Comparison of ENCODE assay signal across 22 cellular contexts in the genomic region with DNA sequence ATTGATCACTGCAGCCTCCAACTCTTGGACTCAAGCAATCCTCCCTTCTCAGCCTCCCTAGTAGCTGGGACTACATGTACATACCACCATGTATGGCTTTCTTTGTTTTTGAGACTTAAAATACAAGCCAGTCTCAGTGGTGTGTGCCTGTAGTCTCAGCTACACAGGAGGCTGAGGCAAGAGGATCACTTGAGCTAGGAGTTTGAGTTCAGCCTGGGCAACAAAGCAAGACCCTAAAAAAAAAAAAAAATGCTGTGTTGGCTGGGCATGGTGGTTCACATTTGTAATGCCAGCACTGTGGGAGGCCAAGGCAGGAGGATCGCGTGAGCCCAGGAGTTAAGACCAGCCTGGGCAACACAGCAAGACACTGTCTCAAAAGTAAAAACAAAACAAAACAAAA. TPM values are rescaled to one million over a fixed set of nuclear protein-coding genes. Genes with fewer than 3 reads are reported as not detected.
DNase-seq lines count a peak whose midpoint lies in the region; ATAC-seq, FAIRE-seq and TF ChIP-seq lines count a peak whose summit lies in the region.
"Had no signal": no experiment of that assay in that cellular context is flagged by ENCODE, and none has a peak within 500 bp of the region (broad histone marks: within the 10 kb centered on the region; RNA-seq: fewer than 3 reads in every experiment).

No MANE protein-coding gene starts in this region.

- no CpG with 5 or more reads among the region's 2 CpGs for WGBS in neuronal stem cell (ENCODE audit: extremely low coverage in 2 of 2, insufficient read length in 2 of 2, insufficient replicate concordance in 1 of 2), 2 donors

- no peak overlapping the region for H2AK5ac ChIP-seq in neuronal stem cell (ENCODE audit: low read depth, low read length)

- no peak overlapping the region for H3K4me3 Mint-ChIP-seq in activated T-cell treated with anti-CD3 and anti-CD28 coated beads, Interleukin-2, amount 50 U/mL, for 24 hours
- no peak overlapping the region for H3K4me3 Mint-ChIP-seq in activated T-cell treated with anti-CD3 and anti-CD28 coated beads, Interleukin-2, amount 50 U/mL, for 72 hours
- no peak overlapping the region for H3K4me3 Mint-ChIP-seq in WTC11
- H3K4me3 Mint-ChIP-seq in effector memory CD8-positive, alpha-beta T cell = no peak overlapping the region
- H3K4me3 Mint-ChIP-seq: CD14-positive monocyte; CD4-positive, alpha-beta memory T cell; GM23338 had no signal

- no peak for ATAC-seq in activated T-cell treated with anti-CD3 and anti-CD28 coated beads, Interleukin-2, amount 50 U/mL, for 72 hours (replicated peaks in 1 of 2)
- ATAC-seq in WTC11 (no peak), HG03378 (IDR thresholded peaks at IDR 0.05; ENCODE audit: unreplicated experiment) (no peak)
- no peak for ATAC-seq in effector memory CD8-positive, alpha-beta T cell (replicated peaks)
- ATAC-seq: A549, GM23338, HCT116 had no signal

- H3K4me3 ChIP-seq in neuronal stem cell (ENCODE audit: low read length in 2 of 2) (no peak overlapping the region), vagina (no peak overlapping the region)
- H3K4me3 ChIP-seq: A549, BLaER1, GM23338 had no signal

- CTCF ChIA-PET in WTC11 (lab: Charles Lee) = no interaction called here

- peak; percentile 44 for FAIRE-seq in GM18507 (lab: Jason Lieb, UNC)
- FAIRE-seq: A549 had no signal

- H3K9me3 ChIP-seq in neuronal stem cell (replicated peaks in 1 of 2; ENCODE audit: control insufficient read depth in 2 of 2, insufficient read depth in 1 of 2, low read depth in 1 of 2, low read length in 2 of 2) = no peaks in the 10 kb centered on the region
- no peaks in the 10 kb centered on the region for H3K9me3 ChIP-seq in vagina
- H3K9me3 ChIP-seq: A549, BLaER1 had no signal

- no peak for TF ChIP-seq CTCF in WTC11 (IDR thresholded peaks at IDR 0.05)
- TF ChIP-seq CTCF in vagina (IDR thresholded peaks at IDR 0.05) = no peak

- H3K27ac Mint-ChIP-seq in activated T-cell treated with anti-CD3 and anti-CD28 coated beads, Interleukin-2, amount 50 U/mL, for 24 hours = peak overlapping the region; percentile 22
- H3K27ac Mint-ChIP-seq in activated T-cell treated with anti-CD3 and anti-CD28 coated beads, Interleukin-2, amount 50 U/mL, for 72 hours = no peak overlapping the region
- no peak overlapping the region for H3K27ac Mint-ChIP-seq in WTC11
- H3K27ac Mint-ChIP-seq in effector memory CD8-positive, alpha-beta T cell = no peak overlapping the region
- H3K27ac Mint-ChIP-seq: GM23338 had no signal

- H3K27ac ChIP-seq in neuronal stem cell (replicated peaks; ENCODE audit: low read length) = no peak overlapping the region
- H3K27ac ChIP-seq in vagina = no peak overlapping the region
- H3K27ac ChIP-seq: 22Rv1, A549, BLaER1 had no signal

- H4K91ac ChIP-seq in neuronal stem cell (ENCODE audit: low read depth, low read length, poor library complexity) = no peak overlapping the region

- H2AFZ ChIP-seq in neuronal stem cell (ENCODE audit: low read length) = no peak overlapping the region
- H2AFZ ChIP-seq: GM23338 had no signal

- H2BK12ac ChIP-seq in neuronal stem cell (ENCODE audit: low read length) = no peak overlapping the region

- peaks cover 1 to 67% of the 10 kb centered on the region in 2 donors for H3K36me3 ChIP-seq in neuronal stem cell (replicated peaks in 1 of 2; ENCODE audit: control insufficient read depth in 2 of 2, insufficient read depth in 2 of 2, low read length in 2 of 2)
- peaks cover 0 to 58% of the 10 kb centered on the region in 2 donors for H3K36me3 ChIP-seq in vagina

- peaks cover 65% of the 10 kb centered on the region for H3K36me3 Mint-ChIP-seq in activated T-cell treated with anti-CD3 and anti-CD28 coated beads, Interleukin-2, amount 50 U/mL, for 24 hours (ENCODE audit: low read depth)
- H3K36me3 Mint-ChIP-seq in activated T-cell treated with anti-CD3 and anti-CD28 coated beads, Interleukin-2, amount 50 U/mL, for 72 hours (ENCODE audit: insufficient read depth in 2 of 2) = peaks cover 1 to 14% of the 10 kb centered on the region in 2 donors
- peaks cover 5% of the 10 kb centered on the region; the same call in 1 of the 2 replicates for H3K36me3 Mint-ChIP-seq in WTC11
- H3K36me3 Mint-ChIP-seq in effector memory CD8-positive, alpha-beta T cell (ENCODE audit: insufficient read depth) = peaks cover 60% of the 10 kb centered on the region

- H4K8ac ChIP-seq in neuronal stem cell (ENCODE audit: low read depth, low read length) = peak overlapping the region; percentile 48

- H3K9me3 Mint-ChIP-seq in activated T-cell treated with anti-CD3 and anti-CD28 coated beads, Interleukin-2, amount 50 U/mL, for 24 hours = no peaks in the 10 kb centered on the region
- no peaks in the 10 kb centered on the region for H3K9me3 Mint-ChIP-seq in activated T-cell treated with anti-CD3 and anti-CD28 coated beads, Interleukin-2, amount 50 U/mL, for 72 hours
- H3K9me3 Mint-ChIP-seq in WTC11 = no peaks in the 10 kb centered on the region
- H3K9me3 Mint-ChIP-seq in effector memory CD8-positive, alpha-beta T cell = no peaks in the 10 kb centered on the region
- H3K9me3 Mint-ChIP-seq: CD14-positive monocyte; CD4-positive, alpha-beta memory T cell; GM23338 had no signal

- H3K79me1 ChIP-seq in neuronal stem cell (ENCODE audit: low read depth, low read length) = no peaks in the 10 kb centered on the region

- H3K4ac ChIP-seq in neuronal stem cell (ENCODE audit: low read length) = no peak overlapping the region

- H3K27me3 ChIP-seq in neuronal stem cell (ENCODE audit: control insufficient read depth in 3 of 3, insufficient read depth in 3 of 3, low read depth in 1 of 3, low read length in 3 of 3) = no peaks in the 10 kb centered on the region
- H3K27me3 ChIP-seq in vagina = no peaks in the 10 kb centered on the region
- H3K27me3 ChIP-seq: BLaER1 had no signal

- DNase-seq in activated T-cell treated with anti-CD3 and anti-CD28 coated beads, Interleukin-2, amount 50 U/mL, for 24 hours = no peak
- DNase-seq in activated T-cell treated with anti-CD3 and anti-CD28 coated beads, Interleukin-2, amount 50 U/mL, for 72 hours = no peak
- DNase-seq in GM18507 (ENCODE audit: extremely low spot score, insufficient read length, low read depth) (no peak), WTC11 (ENCODE audit: low spot score) (no peak), neuronal stem cell (ENCODE audit: low spot score) (no peak), vagina (ENCODE audit: extremely low spot score in 2 of 2) (no peak)
- no peak for DNase-seq in effector memory CD8-positive, alpha-beta T cell
- DNase-seq: AML-193; Calu3; CD4-positive, alpha-beta memory T cell; DMS 273 treated with DMSO at 0.1 percent for 48 hours; DMS53; DND-41; EL; H7 had no signal

- no peak overlapping the region for H2BK120ac ChIP-seq in neuronal stem cell (ENCODE audit: low read depth, low read length)

- TF ChIP-seq POLR2A in vagina (IDR thresholded peaks at IDR 0.05) = no peak

- peaks cover 16% of the 10 kb centered on the region for H3K4me1 Mint-ChIP-seq in activated T-cell treated with anti-CD3 and anti-CD28 coated beads, Interleukin-2, amount 50 U/mL, for 24 hours (ENCODE audit: low read depth)
- H3K4me1 Mint-ChIP-seq in activated T-cell treated with anti-CD3 and anti-CD28 coated beads, Interleukin-2, amount 50 U/mL, for 72 hours (ENCODE audit: low read depth) = peaks cover 30% of the 10 kb centered on the region
- peaks cover 19% of the 10 kb centered on the region for H3K4me1 Mint-ChIP-seq in WTC11
- H3K4me1 Mint-ChIP-seq in effector memory CD8-positive, alpha-beta T cell (ENCODE audit: low read depth in 2 of 2) = peaks cover 0 to 2% of the 10 kb centered on the region in 2 donors
- H3K4me1 Mint-ChIP-seq: CD14-positive monocyte had no signal

- POLR2A ChIA-PET in WTC11 (lab: Charles Lee) = no interaction called here

- no peak overlapping the region for H2BK15ac ChIP-seq in neuronal stem cell (ENCODE audit: low read length)

- no peak overlapping the region for H3K18ac ChIP-seq in neuronal stem cell (ENCODE audit: low read length)

- H3K9ac ChIP-seq in neuronal stem cell (ENCODE audit: low read depth, low read length, poor library complexity) = no peak overlapping the region
- H3K9ac ChIP-seq: BLaER1 had no signal

- intact Hi-C loops in vagina (cut with DNase I) = no loop called here

- H3K23ac ChIP-seq in neuronal stem cell (ENCODE audit: low read depth, low read length, poor library complexity) = no peak overlapping the region

- no peaks in the 10 kb centered on the region for H3K4me1 ChIP-seq in neuronal stem cell (ENCODE audit: control insufficient read depth in 2 of 2, insufficient read depth in 1 of 2, low read depth in 1 of 2, low read length in 2 of 2)
- H3K4me1 ChIP-seq in vagina = no peaks in the 10 kb centered on the region
- H3K4me1 ChIP-seq: A549, BLaER1 had no signal

- no peak overlapping the region for H3K4me2 ChIP-seq in neuronal stem cell (ENCODE audit: insufficient read depth, low read length, poor library complexity, severe bottlenecking)
- H3K4me2 ChIP-seq: A549, BLaER1, GM23338 had no signal

- H3K14ac ChIP-seq in neuronal stem cell (ENCODE audit: low read length) = no peak overlapping the region

- H3K27me3 Mint-ChIP-seq in activated T-cell treated with anti-CD3 and anti-CD28 coated beads, Interleukin-2, amount 50 U/mL, for 24 hours = no peaks in the 10 kb centered on the region
- no peaks in the 10 kb centered on the region for H3K27me3 Mint-ChIP-seq in activated T-cell treated with anti-CD3 and anti-CD28 coated beads, Interleukin-2, amount 50 U/mL, for 72 hours (ENCODE audit: low read depth)
- no peaks in the 10 kb centered on the region for H3K27me3 Mint-ChIP-seq in WTC11 (ENCODE audit: low read depth)
- no peaks in the 10 kb centered on the region for H3K27me3 Mint-ChIP-seq in effector memory CD8-positive, alpha-beta T cell
- H3K27me3 Mint-ChIP-seq: CD4-positive, alpha-beta memory T cell had no signal

- no peak overlapping the region for H2BK5ac ChIP-seq in neuronal stem cell (ENCODE audit: low read length)

TF ChIP-seq in WTC11, 78 proteins besides CTCF, POLR2A, EP300 and RAD21:
- TF ChIP-seq, protein P1, sequence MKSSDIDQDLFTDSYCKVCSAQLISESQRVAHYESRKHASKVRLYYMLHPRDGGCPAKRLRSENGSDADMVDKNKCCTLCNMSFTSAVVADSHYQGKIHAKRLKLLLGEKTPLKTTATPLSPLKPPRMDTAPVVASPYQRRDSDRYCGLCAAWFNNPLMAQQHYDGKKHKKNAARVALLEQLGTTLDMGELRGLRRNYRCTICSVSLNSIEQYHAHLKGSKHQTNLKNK (CRISPR knock-in tag; IDR thresholded peaks at IDR 0.05) = no peak
- TF ChIP-seq ZNF121 (CRISPR knock-in tag; IDR thresholded peaks at IDR 0.05) = peak; percentile 71; the same call in 1 of the 2 replicates

RNA-seq across cellular contexts. Expression of gene UBR2, which starts 51.7 kb away (rescaled TPM):
- total RNA-seq in activated T-cell treated with anti-CD3 and anti-CD28 coated beads, Interleukin-2, amount 50 U/mL, for 72 hours = 10 to 100 TPM; 33.9 to 36.9 TPM
- 16.4 to 18.8 TPM (median 17.1 TPM) in 3 replicates for total RNA-seq in WTC11 (2021)
- polyA plus RNA-seq in neuronal stem cell (2013, experiment 1 of 2) = 5.7 TPM
- polyA plus RNA-seq in neuronal stem cell (2013, experiment 2 of 2) = 5.6 TPM
- 23.6 TPM for total RNA-seq in vagina
